22 cellular contexts compared by ENCODE assay signal in genomic region chr3:162865466-162865865, GRCh38.
A peak's percentile ranks its signal among the peaks of the same experiment; 100 is the strongest.
DNase-seq lines count a peak whose midpoint lies in the region; ATAC-seq, FAIRE-seq and TF ChIP-seq lines count a peak whose summit lies in the region.
"Had no signal": no experiment of that assay in that cellular context is flagged by ENCODE, and none has a peak within 500 bp of the region (broad histone marks: within the 10 kb centered on the region; RNA-seq: fewer than 3 reads in every experiment).

No MANE protein-coding gene starts in this region.

- FAIRE-seq in H54 (lab: Jason Lieb, UNC): peak; percentile 15

- TF ChIP-seq POLR2A in H54 (IDR thresholded peaks at IDR 0.05; ENCODE audit: low read depth, low read length): no peak

- H3K27me3 ChIP-seq in RWPE2 (ENCODE audit: insufficient read depth, poor library complexity, severe bottlenecking): no peaks in the 10 kb centered on the region
- H3K27me3 ChIP-seq: brain microvascular endothelial cell, stomach, transverse colon had no signal

- ATAC-seq in RWPE2 (ENCODE audit: low read depth) (0 out of 3 replicates have a peak, but pooled peaks have one; percentile 35), HG03460 (IDR thresholded peaks at IDR 0.05; ENCODE audit: unreplicated experiment) (no peak), HG02623 (IDR thresholded peaks at IDR 0.05; ENCODE audit: unreplicated experiment) (no peak)
- ATAC-seq: mucosa of descending colon had no signal

- no peaks in the 10 kb centered on the region for H3K36me3 ChIP-seq in RWPE2 (ENCODE audit: low read depth)
- H3K36me3 ChIP-seq: brain microvascular endothelial cell, stomach, transverse colon had no signal

- DNase-seq in H54 (ENCODE audit: insufficient read length, low spot score) (peak; percentile 3), RWPE2 (ENCODE audit: low spot score) (no peak), fibroblast of villous mesenchyme (ENCODE audit: low read depth) (no peak), foreskin fibroblast (no peak), midbrain (lab: John Stamatoyannopoulos, UW) (no peak)
- DNase-seq: activated CD4-positive, alpha-beta T cell treated with anti-CD3 and anti-CD28 coated beads, Interleukin-2, amount 50 U/mL, for 1 hour; activated CD8-positive, alpha-beta memory T cell treated with anti-CD3 and anti-CD28 coated beads, Interleukin-2, amount 50 U/mL, for 4 hours; AML-193; brain microvascular endothelial cell; COR-L47; cortex of kidney; mucosa of descending colon; NCI-H1417; NCI-H2171; NCI-H526; SHP77; stomach; T-helper 2 cell; transverse colon had no signal

- H3K9me3 ChIP-seq in RWPE2 (ENCODE audit: severe bottlenecking): no peaks in the 10 kb centered on the region
- H3K9me3 ChIP-seq: transverse colon had no signal

- no peaks in the 10 kb centered on the region for H3K4me1 ChIP-seq in RWPE2 (ENCODE audit: insufficient read depth, poor library complexity, severe bottlenecking)
- H3K4me1 ChIP-seq: stomach, transverse colon had no signal

- H3K27ac ChIP-seq in C4-2B (no peak overlapping the region), RWPE2 (ENCODE audit: poor library complexity, severe bottlenecking) (no peak overlapping the region)
- H3K27ac ChIP-seq: brain microvascular endothelial cell, stomach, transverse colon had no signal

- no peak overlapping the region for H3K4me3 ChIP-seq in RWPE2 (ENCODE audit: severe bottlenecking)
- H3K4me3 ChIP-seq in fibroblast of villous mesenchyme (ENCODE audit: low read depth, low read length): no peak overlapping the region
- H3K4me3 ChIP-seq in foreskin fibroblast (ENCODE audit: low read depth in 1 of 2, low read length in 2 of 2): no peak overlapping the region
- H3K4me3 ChIP-seq: mucosa of descending colon, stomach, transverse colon had no signal

- TF ChIP-seq CTCF in C4-2B (conservative IDR thresholded peaks at IDR 0.05) (peak; percentile 9; the same call in 1 of the 2 replicates), RWPE2 (IDR thresholded peaks at IDR 0.05; ENCODE audit: poor library complexity, severe bottlenecking) (no peak), fibroblast of villous mesenchyme (IDR thresholded peaks at IDR 0.05; ENCODE audit: insufficient read depth, low read depth, low read length) (peak; percentile 17), foreskin fibroblast (IDR thresholded peaks at IDR 0.05; ENCODE audit: low read depth, low read length) (no peak)

Comparison
In these comparisons a context has a peak if more than half of its experiments do, and no peak if none do; other contexts are left out.
1. CTCF ChIP-seq: peak in C4-2B (single experiment) and fibroblast of villous mesenchyme (single experiment); none in RWPE2 (single experiment) and foreskin fibroblast (single experiment).